9 cellular contexts compared by ENCODE assay signal in the genomic region with DNA sequence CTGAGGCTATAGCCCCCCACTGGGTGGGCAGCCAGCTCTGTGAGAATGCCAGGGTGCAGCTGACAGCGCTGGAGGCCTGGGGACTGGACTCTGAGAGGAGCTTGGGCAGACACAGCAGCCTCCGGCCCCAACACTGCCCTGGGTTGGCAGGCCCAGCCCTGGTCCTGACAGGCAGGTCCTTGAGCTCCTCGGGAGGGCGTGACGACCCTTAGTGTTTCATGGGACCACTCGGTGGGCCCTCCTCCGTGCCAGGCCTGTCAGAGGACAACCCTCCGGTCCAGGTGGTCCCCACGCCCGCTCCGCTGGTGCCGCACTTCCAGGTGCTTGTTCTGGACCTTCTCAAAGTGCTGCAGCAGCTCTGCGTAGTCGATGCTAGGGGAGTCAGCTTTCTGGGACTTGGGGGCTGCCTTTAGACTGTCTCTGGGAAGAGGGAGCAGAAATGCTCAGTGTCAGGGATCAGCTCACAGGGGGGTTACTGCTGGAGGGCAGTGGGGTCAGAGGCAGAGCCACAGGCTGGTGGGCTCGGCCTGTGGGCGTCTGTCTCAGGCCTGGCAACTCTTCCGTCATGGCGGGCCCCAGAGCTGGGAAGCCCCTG. TPM values are rescaled to one million over a fixed set of nuclear protein-coding genes. Genes with fewer than 3 reads are reported as not detected.
DNase-seq lines count a peak whose midpoint lies in the region; ATAC-seq and TF ChIP-seq lines count a peak whose summit lies in the region.
"Had no signal": no experiment of that assay in that cellular context is flagged by ENCODE, and none has a peak within 500 bp of the region (broad histone marks: within the 10 kb centered on the region; RNA-seq: fewer than 3 reads in every experiment).

No MANE protein-coding gene starts in this region.

- H3K79me2 ChIP-seq in osteoblast (ENCODE audit: insufficient read depth, low read length): peaks cover 29% of the 10 kb centered on the region

- WGBS in aorta, 2 donors: 66 to 69% methylated on average over 18 of the region's 18 CpGs

- ATAC-seq in Right ventricle myocardium inferior: no peak
- no peak for ATAC-seq in aorta (ENCODE audit: low FRiP score)
- ATAC-seq in GM21360 (IDR thresholded peaks at IDR 0.05; ENCODE audit: unreplicated experiment): no peak

- no peak for TF ChIP-seq CTCF in osteoblast (IDR thresholded peaks at IDR 0.05; ENCODE audit: extremely low read depth, low read depth, low read length)
- no peak for TF ChIP-seq CTCF in GM10266 (IDR thresholded peaks at IDR 0.05; ENCODE audit: control insufficient read depth, insufficient read depth, low read depth, missing control alignments)

- H3K4me3 ChIP-seq in osteoblast (ENCODE audit: insufficient read depth, low read length) (no peak overlapping the region), aorta (ENCODE audit: low read length in 2 of 2) (no peak overlapping the region), HAP-1 (no peak overlapping the region)

- intact Hi-C loops in Right ventricle myocardium inferior (cut with DNase I) (loop anchor here (2.0 kb wide), 1 partner anchor 49 kb away; no protein-coding TSS in a partner anchor), cardiac septum (cut with DNase I) (loop anchor here (2.0 kb wide), 1 partner anchor 39 kb away; no protein-coding TSS in a partner anchor), aorta (cut with DNase I) (loop anchor here in 1 of 2 donors (5.0 kb wide), 2 partner anchors 50 to 65 kb away; no protein-coding TSS in a partner anchor)

- peak overlapping the region; percentile 35 for H2AFZ ChIP-seq in osteoblast (ENCODE audit: low read length)

- peak; percentile 70 for DNase-seq in Right ventricle myocardium inferior (ENCODE audit: missing footprints)
- DNase-seq in cardiac septum (ENCODE audit: low spot score): no peak
- peak; percentile 46 for DNase-seq in globus pallidus (ENCODE audit: low spot score)
- DNase-seq in osteoblast (ENCODE audit: insufficient read length, low spot score, missing footprints): peak; percentile 89
- DNase-seq in aorta: peak; percentile 53 to 74
- no peak for DNase-seq in GM10266 (ENCODE audit: extremely low spot score)
- DNase-seq in HAP-1 (ENCODE audit: low spot score in 2 of 2): no peak
- DNase-seq: activated T-cell treated with anti-CD3 and anti-CD28 coated beads, Interleukin-2, amount 50 U/mL, for 1 hour had no signal

- H4K20me1 ChIP-seq in osteoblast (ENCODE audit: insufficient read depth, low read length): peaks cover 20% of the 10 kb centered on the region

- peaks cover 56% of the 10 kb centered on the region for H3K4me1 ChIP-seq in osteoblast (ENCODE audit: insufficient read depth, low read length)
- no peaks in the 10 kb centered on the region for H3K4me1 ChIP-seq in aorta (ENCODE audit: control insufficient read depth in 1 of 2, insufficient read depth in 2 of 2, low read length in 2 of 2)
- no peaks in the 10 kb centered on the region; the same call in 1 of the 2 replicates for H3K4me1 ChIP-seq in HAP-1

- H3K36me3 ChIP-seq in osteoblast (ENCODE audit: insufficient read depth, low read length) (peaks cover 13% of the 10 kb centered on the region), aorta (ENCODE audit: control insufficient read depth in 1 of 2, insufficient read depth in 2 of 2, low read length in 1 of 2) (no peaks in the 10 kb centered on the region), HAP-1 (replicated peaks) (no peaks in the 10 kb centered on the region)

- H3K4me2 ChIP-seq in osteoblast (ENCODE audit: insufficient read depth, low read length): no peak overlapping the region

- H3K27me3 ChIP-seq in osteoblast (ENCODE audit: insufficient read depth, low read length) (no peaks in the 10 kb centered on the region), aorta (ENCODE audit: control insufficient read depth in 1 of 2, insufficient read depth in 2 of 2, low read length in 1 of 2) (no peaks in the 10 kb centered on the region), HAP-1 (ENCODE audit: low read depth) (no peaks in the 10 kb centered on the region)

- in situ Hi-C loops in HAP-1 (cut with MboI; ENCODE audit: low sequenced_read_pairs): no loop called here

- H3K9me3 ChIP-seq in osteoblast (ENCODE audit: low read depth, low read length) (no peaks in the 10 kb centered on the region), aorta (ENCODE audit: control insufficient read depth, low read length) (no peaks in the 10 kb centered on the region), HAP-1 (no peaks in the 10 kb centered on the region)

- peak overlapping the region; percentile 58 for H3K27ac ChIP-seq in osteoblast (ENCODE audit: low read depth, low read length)
- peak overlapping the region; percentile 52 to 83 for H3K27ac ChIP-seq in aorta (ENCODE audit: low read depth in 1 of 2, low read length in 2 of 2)

RNA-seq across cellular contexts. Expression of gene MTSS2, which starts 1.9 kb away (rescaled TPM):
- total RNA-seq in Right ventricle myocardium inferior (88.4 TPM), cardiac septum (63.4 TPM), osteoblast (54.2 and 56.5 TPM in 2 replicates), aorta (10 to 100 TPM; 65.7 to 87.4 TPM)
- 10 to 100 TPM; 22.0 to 33.4 TPM for polyA plus RNA-seq in aorta

RNA-seq across cellular contexts. Expression of gene IL34, which starts 41.4 kb away (rescaled TPM):
- total RNA-seq in Right ventricle myocardium inferior (2.0 TPM), cardiac septum (1.2 TPM), osteoblast (5.6 and 9.4 TPM in 2 replicates), aorta (10 to 100 TPM; 14.2 to 21.9 TPM)
- polyA plus RNA-seq in aorta: 10 to 100 TPM; 19.4 to 98.6 TPM

Comparison
In these comparisons a context has a peak if more than half of its experiments do, and no peak if none do; other contexts are left out.
1. DNase-seq: peak in Right ventricle myocardium inferior (single experiment), globus pallidus (single experiment), osteoblast (single experiment) and aorta (2 of 2); none in cardiac septum (single experiment), GM10266 (single experiment) and HAP-1 (0 of 2).